In genomic region chr1:225817611-225818061, GRCh38 we compare ENCODE assay signal across 8 cellular contexts. TPM values are rescaled to one million over a fixed set of nuclear protein-coding genes. Genes with fewer than 3 reads are reported as not detected.
A peak's percentile ranks its signal among the peaks of the same experiment; 100 is the strongest.
DNase-seq lines count a peak whose midpoint lies in the region; ATAC-seq and TF ChIP-seq lines count a peak whose summit lies in the region.

No MANE protein-coding gene starts in this region.

- H3K27ac ChIP-seq in adipose tissue (ENCODE audit: low read depth, low read length) (peak overlapping the region; percentile 9), heart left ventricle (peak overlapping the region; percentile 82 to 96 (median 92)), psoas muscle (peak overlapping the region; percentile 90)

- peaks cover 4% of the 10 kb centered on the region for H3K4me1 Mint-ChIP-seq in activated T-cell treated with anti-CD3 and anti-CD28 coated beads, Interleukin-2, amount 50 U/mL, for 24 hours (ENCODE audit: low read depth)
- H3K4me1 Mint-ChIP-seq in activated naive CD8-positive, alpha-beta T cell treated with anti-CD3 and anti-CD28 coated beads, Interleukin-2, amount 50 U/mL, for 24 hours, result peaks cover 8% of the 10 kb centered on the region

- WGBS in adipose tissue, 3 donors, result 22 to 36% (median 32%) methylated on average over 8 of the region's 8 CpGs
- WGBS in heart left ventricle, 4 donors, result 30 to 51% (median 32%) methylated on average over 8 of the region's 8 CpGs
- WGBS in psoas muscle, 3 donors, result 22 to 34% (median 23%) methylated on average over 8 of the region's 8 CpGs

- H3K4me3 ChIP-seq in heart left ventricle, result peak overlapping the region in 4 of 12 donors; percentile 16 to 31 (median 21)
- H3K4me3 ChIP-seq in psoas muscle, result peak overlapping the region; percentile 35

- no peak for TF ChIP-seq CTCF in heart left ventricle (IDR thresholded peaks at IDR 0.05)
- TF ChIP-seq CTCF in psoas muscle (IDR thresholded peaks at IDR 0.05), result no peak

- intact Hi-C loops in heart left ventricle (cut with DNase I), result no loop called here
- intact Hi-C loops in psoas muscle (cut with DNase I), result loop anchor here in 1 of 2 donors (5.0 kb wide), 1 partner anchor 165 kb away; the partner anchor contains the start of gene ENAH

- H3K36me3 ChIP-seq in heart left ventricle (peaks cover 0 to 16% (median 0%) of the 10 kb centered on the region in 9 donors), psoas muscle (ENCODE audit: insufficient read depth in 1 of 2, low read depth in 1 of 2) (no peaks in the 10 kb centered on the region)

- H3K4me3 Mint-ChIP-seq in activated T-cell treated with anti-CD3 and anti-CD28 coated beads, Interleukin-2, amount 50 U/mL, for 24 hours, result no peak overlapping the region
- no peak overlapping the region for H3K4me3 Mint-ChIP-seq in activated naive CD8-positive, alpha-beta T cell treated with anti-CD3 and anti-CD28 coated beads, Interleukin-2, amount 50 U/mL, for 24 hours

- H3K27me3 ChIP-seq in heart left ventricle (no peaks in the 10 kb centered on the region), psoas muscle (ENCODE audit: insufficient read depth in 3 of 3, low read length in 2 of 3) (no peaks in the 10 kb centered on the region)

- no peaks in the 10 kb centered on the region for H3K9me3 Mint-ChIP-seq in activated T-cell treated with anti-CD3 and anti-CD28 coated beads, Interleukin-2, amount 50 U/mL, for 24 hours
- no peaks in the 10 kb centered on the region for H3K9me3 Mint-ChIP-seq in activated naive CD8-positive, alpha-beta T cell treated with anti-CD3 and anti-CD28 coated beads, Interleukin-2, amount 50 U/mL, for 24 hours

- H3K4me1 ChIP-seq in heart left ventricle, result peaks cover 27 to 82% (median 72%) of the 10 kb centered on the region in 12 donors
- peaks cover 73% of the 10 kb centered on the region for H3K4me1 ChIP-seq in psoas muscle

- TF ChIP-seq POLR2A in heart left ventricle (IDR thresholded peaks at IDR 0.05), result no peak

- ATAC-seq in heart left ventricle (peak; percentile 47 to 82 (median 78)), psoas muscle (peak; percentile 84 to 86 (median 85)), HG03439 (IDR thresholded peaks at IDR 0.05; ENCODE audit: unreplicated experiment) (no peak), GM19455 (IDR thresholded peaks at IDR 0.05; ENCODE audit: unreplicated experiment) (no peak)
- no peak for ATAC-seq in activated naive CD8-positive, alpha-beta T cell treated with anti-CD3 and anti-CD28 coated beads, Interleukin-2, amount 50 U/mL, for 24 hours

- H3K27ac Mint-ChIP-seq in activated T-cell treated with anti-CD3 and anti-CD28 coated beads, Interleukin-2, amount 50 U/mL, for 24 hours, result peak overlapping the region; percentile 56
- H3K27ac Mint-ChIP-seq in activated naive CD8-positive, alpha-beta T cell treated with anti-CD3 and anti-CD28 coated beads, Interleukin-2, amount 50 U/mL, for 24 hours, result no peak overlapping the region

- H3K36me3 Mint-ChIP-seq in activated T-cell treated with anti-CD3 and anti-CD28 coated beads, Interleukin-2, amount 50 U/mL, for 24 hours (ENCODE audit: low read depth), result no peaks in the 10 kb centered on the region
- no peaks in the 10 kb centered on the region for H3K36me3 Mint-ChIP-seq in activated naive CD8-positive, alpha-beta T cell treated with anti-CD3 and anti-CD28 coated beads, Interleukin-2, amount 50 U/mL, for 24 hours (ENCODE audit: low read depth)

- H3K9me3 ChIP-seq in heart left ventricle (no peaks in the 10 kb centered on the region), psoas muscle (no peaks in the 10 kb centered on the region)

- H3K27me3 Mint-ChIP-seq in activated T-cell treated with anti-CD3 and anti-CD28 coated beads, Interleukin-2, amount 50 U/mL, for 24 hours, result no peaks in the 10 kb centered on the region
- H3K27me3 Mint-ChIP-seq in activated naive CD8-positive, alpha-beta T cell treated with anti-CD3 and anti-CD28 coated beads, Interleukin-2, amount 50 U/mL, for 24 hours, result no peaks in the 10 kb centered on the region

- no peak for DNase-seq in activated T-cell treated with anti-CD3 and anti-CD28 coated beads, Interleukin-2, amount 50 U/mL, for 24 hours
- no peak for DNase-seq in activated T-cell treated with anti-CD3 and anti-CD28 coated beads, Interleukin-2, amount 50 U/mL, for 1 hour
- peak in 4 of 5 donors; percentile 76 to 83 (median 81) for DNase-seq in heart left ventricle
- DNase-seq in psoas muscle, result peak; percentile 80 to 84
- no peak for DNase-seq in activated naive CD8-positive, alpha-beta T cell treated with anti-CD3 and anti-CD28 coated beads, Interleukin-2, amount 50 U/mL, for 24 hours

RNA-seq across cellular contexts. Expression of gene EPHX1, which starts 7.7 kb away (rescaled TPM):
- 100 to 1,000 TPM; 107 to 156 (median 146) TPM for polyA plus RNA-seq in adipose tissue
- total RNA-seq in heart left ventricle, result 10 to 100 TPM; 29.0 to 96.8 (median 47.0) TPM
- 10 to 100 TPM; 22.2 to 36.1 TPM for polyA plus RNA-seq in heart left ventricle
- 100 to 1,000 TPM in 2 of 4 donors, 10 to 100 TPM in 2; 65.8 to 209 (median 98.1) TPM for total RNA-seq in psoas muscle
- polyA plus RNA-seq in psoas muscle, result 100 to 1,000 TPM in 1 of 3 donors, 10 to 100 TPM in 2; 19.4 to 118 (median 60.4) TPM

RNA-seq across cellular contexts. Expression of gene SRP9, which starts 40.0 kb away (rescaled TPM):
- polyA plus RNA-seq in adipose tissue (100 to 1,000 TPM in 2 of 3 donors, 10 to 100 TPM in 1; 97.5 to 263 (median 147) TPM), heart left ventricle (100 to 1,000 TPM; 147 to 211 TPM), psoas muscle (100 to 1,000 TPM; 137 to 216 (median 143) TPM)
- total RNA-seq in heart left ventricle (100 to 1,000 TPM; 151 to 187 (median 171) TPM), psoas muscle (100 to 1,000 TPM; 137 to 199 (median 154) TPM)

Comparison
In these comparisons a context has a peak if more than half of its experiments do, and no peak if none do; other contexts are left out.
1. DNase-seq: peak in heart left ventricle (4 of 5) and psoas muscle (2 of 2); none in activated T-cell treated with anti-CD3 and anti-CD28 coated beads, Interleukin-2, amount 50 U/mL, for 24 hours (single experiment), activated T-cell treated with anti-CD3 and anti-CD28 coated beads, Interleukin-2, amount 50 U/mL, for 1 hour (single experiment) and activated naive CD8-positive, alpha-beta T cell treated with anti-CD3 and anti-CD28 coated beads, Interleukin-2, amount 50 U/mL, for 24 hours (single experiment).
2. H3K27ac ChIP-seq: peak in every context shown above with its lines; median percentile 92 in heart left ventricle; 90 in psoas muscle; 9 in adipose tissue.
3. ATAC-seq: peak in heart left ventricle (4 of 4) and psoas muscle (4 of 4); none in HG03439 (single experiment), GM19455 (single experiment) and activated naive CD8-positive, alpha-beta T cell treated with anti-CD3 and anti-CD28 coated beads, Interleukin-2, amount 50 U/mL, for 24 hours (single experiment).